8 cellular contexts compared by ENCODE assay signal in genomic region chr11:83191986-83192385, GRCh38. TPM values are rescaled to one million over a fixed set of nuclear protein-coding genes. Genes with fewer than 3 reads are reported as not detected.
A peak's percentile ranks its signal among the peaks of the same experiment; 100 is the strongest.
DNase-seq lines count a peak whose midpoint lies in the region; ATAC-seq and TF ChIP-seq lines count a peak whose summit lies in the region.

No MANE protein-coding gene starts in this region.

- peaks cover 26% of the 10 kb centered on the region for H3K27me3 Mint-ChIP-seq in endothelial cell (ENCODE audit: unreplicated experiment)

- TF ChIP-seq CTCF in endothelial cell (IDR thresholded peaks at IDR 0.05; ENCODE audit: unreplicated experiment) (no peak), sigmoid colon (IDR thresholded peaks at IDR 0.05) (no peak)

- DNase-seq in RKO (ENCODE audit: low spot score) (peak; percentile 45), endothelial cell (ENCODE audit: low spot score) (no peak), sigmoid colon (no peak), NCI-H1092 treated with DMSO at 0.1 percent for 48 hours (lab: John Stamatoyannopoulos, UW) (no peak), sciatic nerve (ENCODE audit: low spot score) (no peak)
- DNase-seq in stimulated activated CD4-positive, alpha-beta T cell treated with anti-CD3 and anti-CD28 coated beads, Interleukin-4, amount 100 ng/mL, for 24 hours: no peak

- no peaks in the 10 kb centered on the region for H3K9me3 Mint-ChIP-seq in endothelial cell (ENCODE audit: unreplicated experiment)

- no peak for TF ChIP-seq POLR2A in sigmoid colon (IDR thresholded peaks at IDR 0.05)

- peak overlapping the region; percentile 92 for H3K27ac Mint-ChIP-seq in endothelial cell (ENCODE audit: unreplicated experiment)

- peaks cover 27% of the 10 kb centered on the region for H3K36me3 Mint-ChIP-seq in endothelial cell (ENCODE audit: low read depth, unreplicated experiment)

- no peaks in the 10 kb centered on the region for H3K27me3 ChIP-seq in sigmoid colon

- H3K9me3 ChIP-seq in sigmoid colon: no peaks in the 10 kb centered on the region

- no peak for ATAC-seq in HG03097 (IDR thresholded peaks at IDR 0.05; ENCODE audit: low FRiP score, unreplicated experiment)
- ATAC-seq in sciatic nerve: no peak

- peaks cover 0 to 35% (median 32%) of the 10 kb centered on the region in 4 donors for H3K4me1 ChIP-seq in sigmoid colon

- WGBS in sigmoid colon, 2 donors: 85 to 88% methylated on average over 11 of the region's 11 CpGs

- H3K4me3 ChIP-seq in GM08714 (ENCODE audit: low read length) (peak overlapping the region; percentile 41), sigmoid colon (peak overlapping the region in 1 of 4 donors; percentile 73)

- peaks cover 6 to 37% (median 22%) of the 10 kb centered on the region in 4 donors for H3K36me3 ChIP-seq in sigmoid colon

- peak overlapping the region in 3 of 4 donors; percentile 90 to 94 (median 91) for H3K27ac ChIP-seq in sigmoid colon

- no peak for TF ChIP-seq EP300 in sigmoid colon (IDR thresholded peaks at IDR 0.05)

- intact Hi-C loops in sigmoid colon (cut with DNase I): loop anchor here (5.0 kb wide), 2 partner anchors 95 to 120 kb away; partner anchors contain the start of genes CCDC90B and RAB30
- intact Hi-C loops in sciatic nerve (cut with DNase I): no loop called here

- H3K4me1 Mint-ChIP-seq in endothelial cell (ENCODE audit: unreplicated experiment): peaks cover 42% of the 10 kb centered on the region

- H3K4me3 Mint-ChIP-seq in endothelial cell (ENCODE audit: unreplicated experiment): peak overlapping the region; percentile 97

RNA-seq across cellular contexts. Expression of gene ANKRD42, which starts 1.5 kb away (rescaled TPM):
- total RNA-seq in endothelial cell (ENCODE audit: unreplicated experiment) (11.4 TPM), sigmoid colon (10 to 100 TPM in 3 of 4 donors, 1 to 10 TPM in 1; 9.6 to 12.2 (median 11.0) TPM), sciatic nerve (10.7 TPM)
- 1 to 10 TPM; 4.2 to 5.4 (median 5.3) TPM for polyA plus RNA-seq in sigmoid colon

RNA-seq across cellular contexts. Expression of gene PCF11, which starts 35.1 kb away (rescaled TPM):
- total RNA-seq in endothelial cell (ENCODE audit: unreplicated experiment): 53.2 TPM
- total RNA-seq in sigmoid colon: 10 to 100 TPM; 62.0 to 78.2 (median 66.3) TPM
- 10 to 100 TPM; 12.7 to 34.4 (median 13.2) TPM for polyA plus RNA-seq in sigmoid colon
- 84.4 TPM for total RNA-seq in sciatic nerve
